ENCODE assay signal across 1 cellular context in the genomic region with DNA sequence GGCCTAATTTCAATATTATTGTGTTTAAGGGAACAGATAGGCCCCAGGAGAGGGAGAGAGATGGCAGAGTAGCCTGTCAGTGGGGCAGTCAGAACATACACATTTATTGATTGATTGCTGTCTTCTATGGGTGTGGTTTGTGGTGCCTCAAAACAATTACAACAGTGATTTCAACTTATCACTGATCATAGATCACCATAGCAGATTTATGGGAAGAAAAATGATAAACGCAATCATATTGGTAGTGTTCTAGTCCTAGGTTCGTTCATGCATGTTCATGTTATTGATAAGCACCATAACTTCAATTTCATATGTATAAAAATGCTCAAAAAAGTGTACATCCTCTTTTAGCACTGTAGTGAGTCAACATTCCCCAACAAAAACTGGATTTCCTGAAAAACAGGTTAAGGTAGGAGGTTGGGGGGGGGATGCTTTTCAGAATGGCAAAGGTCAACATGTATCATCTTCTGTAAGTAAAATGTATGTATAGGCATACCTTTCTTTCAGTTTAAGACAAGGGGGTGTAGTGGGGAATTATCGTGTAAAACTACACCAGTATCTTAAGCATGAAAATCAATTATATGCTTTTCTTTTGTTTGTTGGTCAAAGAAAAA.
TF ChIP-seq lines count a peak whose summit lies in the region.

No MANE protein-coding gene starts in this region.

TF ChIP-seq in GM12878, 131 proteins besides CTCF, POLR2A, EP300 and RAD21 (continued from another document):
- TF ChIP-seq, protein P1, sequence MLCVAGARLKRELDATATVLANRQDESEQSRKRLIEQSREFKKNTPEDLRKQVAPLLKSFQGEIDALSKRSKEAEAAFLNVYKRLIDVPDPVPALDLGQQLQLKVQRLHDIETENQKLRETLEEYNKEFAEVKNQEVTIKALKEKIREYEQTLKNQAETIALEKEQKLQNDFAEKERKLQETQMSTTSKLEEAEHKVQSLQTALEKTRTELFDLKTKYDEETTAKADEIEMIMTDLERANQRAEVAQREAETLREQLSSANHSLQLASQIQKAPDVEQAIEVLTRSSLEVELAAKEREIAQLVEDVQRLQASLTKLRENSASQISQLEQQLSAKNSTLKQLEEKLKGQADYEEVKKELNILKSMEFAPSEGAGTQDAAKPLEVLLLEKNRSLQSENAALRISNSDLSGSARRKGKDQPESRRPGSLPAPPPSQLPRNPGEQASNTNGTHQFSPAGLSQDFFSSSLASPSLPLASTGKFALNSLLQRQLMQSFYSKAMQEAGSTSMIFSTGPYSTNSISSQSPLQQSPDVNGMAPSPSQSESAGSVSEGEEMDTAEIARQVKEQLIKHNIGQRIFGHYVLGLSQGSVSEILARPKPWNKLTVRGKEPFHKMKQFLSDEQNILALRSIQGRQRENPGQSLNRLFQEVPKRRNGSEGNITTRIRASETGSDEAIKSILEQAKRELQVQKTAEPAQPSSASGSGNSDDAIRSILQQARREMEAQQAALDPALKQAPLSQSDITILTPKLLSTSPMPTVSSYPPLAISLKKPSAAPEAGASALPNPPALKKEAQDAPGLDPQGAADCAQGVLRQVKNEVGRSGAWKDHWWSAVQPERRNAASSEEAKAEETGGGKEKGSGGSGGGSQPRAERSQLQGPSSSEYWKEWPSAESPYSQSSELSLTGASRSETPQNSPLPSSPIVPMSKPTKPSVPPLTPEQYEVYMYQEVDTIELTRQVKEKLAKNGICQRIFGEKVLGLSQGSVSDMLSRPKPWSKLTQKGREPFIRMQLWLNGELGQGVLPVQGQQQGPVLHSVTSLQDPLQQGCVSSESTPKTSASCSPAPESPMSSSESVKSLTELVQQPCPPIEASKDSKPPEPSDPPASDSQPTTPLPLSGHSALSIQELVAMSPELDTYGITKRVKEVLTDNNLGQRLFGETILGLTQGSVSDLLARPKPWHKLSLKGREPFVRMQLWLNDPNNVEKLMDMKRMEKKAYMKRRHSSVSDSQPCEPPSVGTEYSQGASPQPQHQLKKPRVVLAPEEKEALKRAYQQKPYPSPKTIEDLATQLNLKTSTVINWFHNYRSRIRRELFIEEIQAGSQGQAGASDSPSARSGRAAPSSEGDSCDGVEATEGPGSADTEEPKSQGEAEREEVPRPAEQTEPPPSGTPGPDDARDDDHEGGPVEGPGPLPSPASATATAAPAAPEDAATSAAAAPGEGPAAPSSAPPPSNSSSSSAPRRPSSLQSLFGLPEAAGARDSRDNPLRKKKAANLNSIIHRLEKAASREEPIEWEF (IDR thresholded peaks at IDR 0.05; ENCODE audit: insufficient replicate concordance, low read depth, low read length), result no peak
- TF ChIP-seq KDM1A (IDR thresholded peaks at IDR 0.05; ENCODE audit: borderline replicate concordance), result 0 out of 2 replicates have a peak, but pooled peaks have one; percentile 5
- TF ChIP-seq, protein P2, sequence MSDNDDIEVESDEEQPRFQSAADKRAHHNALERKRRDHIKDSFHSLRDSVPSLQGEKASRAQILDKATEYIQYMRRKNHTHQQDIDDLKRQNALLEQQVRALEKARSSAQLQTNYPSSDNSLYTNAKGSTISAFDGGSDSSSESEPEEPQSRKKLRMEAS (IDR thresholded peaks at IDR 0.05; ENCODE audit: low read depth, low read length), result no peak
- TF ChIP-seq IKZF2 (IDR thresholded peaks at IDR 0.05), result no peak; a peak in 1 of 4 replicates
- no peak for TF ChIP-seq YBX1 (IDR thresholded peaks at IDR 0.05)
- TF ChIP-seq NFIC (IDR thresholded peaks at IDR 0.05; ENCODE audit: low read depth, low read length), result peak; percentile 4; the same call in 1 of the 2 replicates
- TF ChIP-seq MTA2 (IDR thresholded peaks at IDR 0.05; ENCODE audit: low read depth), result peak; percentile 4
- TF ChIP-seq, protein P3, sequence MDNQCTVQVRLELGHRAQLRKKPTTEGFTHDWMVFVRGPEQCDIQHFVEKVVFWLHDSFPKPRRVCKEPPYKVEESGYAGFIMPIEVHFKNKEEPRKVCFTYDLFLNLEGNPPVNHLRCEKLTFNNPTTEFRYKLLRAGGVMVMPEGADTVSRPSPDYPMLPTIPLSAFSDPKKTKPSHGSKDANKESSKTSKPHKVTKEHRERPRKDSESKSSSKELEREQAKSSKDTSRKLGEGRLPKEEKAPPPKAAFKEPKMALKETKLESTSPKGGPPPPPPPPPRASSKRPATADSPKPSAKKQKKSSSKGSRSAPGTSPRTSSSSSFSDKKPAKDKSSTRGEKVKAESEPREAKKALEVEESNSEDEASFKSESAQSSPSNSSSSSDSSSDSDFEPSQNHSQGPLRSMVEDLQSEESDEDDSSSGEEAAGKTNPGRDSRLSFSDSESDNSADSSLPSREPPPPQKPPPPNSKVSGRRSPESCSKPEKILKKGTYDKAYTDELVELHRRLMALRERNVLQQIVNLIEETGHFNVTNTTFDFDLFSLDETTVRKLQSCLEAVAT (IDR thresholded peaks at IDR 0.05), result no peak
- TF ChIP-seq, protein P4, sequence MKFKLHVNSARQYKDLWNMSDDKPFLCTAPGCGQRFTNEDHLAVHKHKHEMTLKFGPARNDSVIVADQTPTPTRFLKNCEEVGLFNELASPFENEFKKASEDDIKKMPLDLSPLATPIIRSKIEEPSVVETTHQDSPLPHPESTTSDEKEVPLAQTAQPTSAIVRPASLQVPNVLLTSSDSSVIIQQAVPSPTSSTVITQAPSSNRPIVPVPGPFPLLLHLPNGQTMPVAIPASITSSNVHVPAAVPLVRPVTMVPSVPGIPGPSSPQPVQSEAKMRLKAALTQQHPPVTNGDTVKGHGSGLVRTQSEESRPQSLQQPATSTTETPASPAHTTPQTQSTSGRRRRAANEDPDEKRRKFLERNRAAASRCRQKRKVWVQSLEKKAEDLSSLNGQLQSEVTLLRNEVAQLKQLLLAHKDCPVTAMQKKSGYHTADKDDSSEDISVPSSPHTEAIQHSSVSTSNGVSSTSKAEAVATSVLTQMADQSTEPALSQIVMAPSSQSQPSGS (IDR thresholded peaks at IDR 0.05; ENCODE audit: low read length), result no peak; the same call in 1 of the 2 replicates
- no peak for TF ChIP-seq SKIL (IDR thresholded peaks at IDR 0.05; ENCODE audit: low read depth, poor library complexity, severe bottlenecking)
- TF ChIP-seq ZNF207 (IDR thresholded peaks at IDR 0.05; ENCODE audit: borderline replicate concordance), result no peak
- TF ChIP-seq EZH2 (IDR thresholded peaks at IDR 0.05; ENCODE audit: borderline replicate concordance, control insufficient read depth, low read depth, low read length), result no peak
- TF ChIP-seq FOXM1 (IDR thresholded peaks at IDR 0.05; ENCODE audit: low read depth, low read length), result peak; percentile 10; the same call in 1 of the 2 replicates
- TF ChIP-seq, protein P5, sequence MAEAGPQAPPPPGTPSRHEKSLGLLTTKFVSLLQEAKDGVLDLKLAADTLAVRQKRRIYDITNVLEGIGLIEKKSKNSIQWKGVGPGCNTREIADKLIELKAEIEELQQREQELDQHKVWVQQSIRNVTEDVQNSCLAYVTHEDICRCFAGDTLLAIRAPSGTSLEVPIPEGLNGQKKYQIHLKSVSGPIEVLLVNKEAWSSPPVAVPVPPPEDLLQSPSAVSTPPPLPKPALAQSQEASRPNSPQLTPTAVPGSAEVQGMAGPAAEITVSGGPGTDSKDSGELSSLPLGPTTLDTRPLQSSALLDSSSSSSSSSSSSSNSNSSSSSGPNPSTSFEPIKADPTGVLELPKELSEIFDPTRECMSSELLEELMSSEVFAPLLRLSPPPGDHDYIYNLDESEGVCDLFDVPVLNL (IDR thresholded peaks at IDR 0.05; ENCODE audit: low read depth, low read length), result no peak
- TF ChIP-seq, protein P6, sequence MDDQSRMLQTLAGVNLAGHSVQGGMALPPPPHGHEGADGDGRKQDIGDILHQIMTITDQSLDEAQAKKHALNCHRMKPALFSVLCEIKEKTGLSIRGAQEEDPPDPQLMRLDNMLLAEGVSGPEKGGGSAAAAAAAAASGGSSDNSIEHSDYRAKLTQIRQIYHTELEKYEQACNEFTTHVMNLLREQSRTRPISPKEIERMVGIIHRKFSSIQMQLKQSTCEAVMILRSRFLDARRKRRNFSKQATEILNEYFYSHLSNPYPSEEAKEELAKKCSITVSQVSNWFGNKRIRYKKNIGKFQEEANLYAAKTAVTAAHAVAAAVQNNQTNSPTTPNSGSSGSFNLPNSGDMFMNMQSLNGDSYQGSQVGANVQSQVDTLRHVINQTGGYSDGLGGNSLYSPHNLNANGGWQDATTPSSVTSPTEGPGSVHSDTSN (IDR thresholded peaks at IDR 0.05; ENCODE audit: insufficient replicate concordance, low read depth, low read length), result peak; percentile 65
- TF ChIP-seq NBN (IDR thresholded peaks at IDR 0.05), result no peak
- TF ChIP-seq ZNF24 (IDR thresholded peaks at IDR 0.05), result no peak
- TF ChIP-seq PKNOX1 (IDR thresholded peaks at IDR 0.05), result peak; percentile 88
- no peak for TF ChIP-seq RELA (IDR thresholded peaks at IDR 0.05; ENCODE audit: borderline replicate concordance, partially characterized antibody)
- 0 out of 2 replicates have a peak, but pooled peaks have one; percentile 10 for TF ChIP-seq DPF2 (IDR thresholded peaks at IDR 0.05)
- 0 out of 4 replicates have a peak, but pooled peaks of 1 of the 2 experiments have one; percentile 25 for TF ChIP-seq CEBPB (IDR thresholded peaks at IDR 0.05; ENCODE audit: borderline replicate concordance in 1 of 2, low read depth in 2 of 2, low read length in 2 of 2)
- TF ChIP-seq GATAD2B (conservative IDR thresholded peaks at IDR 0.05; ENCODE audit: low read depth), result no peak
- no peak for TF ChIP-seq SP1 (IDR thresholded peaks at IDR 0.05; ENCODE audit: low read depth, low read length)
- TF ChIP-seq NR2C1 (IDR thresholded peaks at IDR 0.05), result no peak
- TF ChIP-seq ZNF592 (IDR thresholded peaks at IDR 0.05), result no peak
- TF ChIP-seq ZNF274 (IDR thresholded peaks at IDR 0.05; ENCODE audit: insufficient read depth, insufficient read length), result no peak
- 0 out of 2 replicates have a peak, but pooled peaks have one; percentile 38 for TF ChIP-seq MTA3 (IDR thresholded peaks at IDR 0.05; ENCODE audit: borderline replicate concordance, low read length)
- TF ChIP-seq SPI1 (IDR thresholded peaks at IDR 0.05; ENCODE audit: borderline replicate concordance, insufficient read depth, low read depth, low read length), result no peak
TF ChIP-seq in GM12878: peak in this region for 9.
